Comparison of ENCODE assay signal across 17 cellular contexts in the genomic region with DNA sequence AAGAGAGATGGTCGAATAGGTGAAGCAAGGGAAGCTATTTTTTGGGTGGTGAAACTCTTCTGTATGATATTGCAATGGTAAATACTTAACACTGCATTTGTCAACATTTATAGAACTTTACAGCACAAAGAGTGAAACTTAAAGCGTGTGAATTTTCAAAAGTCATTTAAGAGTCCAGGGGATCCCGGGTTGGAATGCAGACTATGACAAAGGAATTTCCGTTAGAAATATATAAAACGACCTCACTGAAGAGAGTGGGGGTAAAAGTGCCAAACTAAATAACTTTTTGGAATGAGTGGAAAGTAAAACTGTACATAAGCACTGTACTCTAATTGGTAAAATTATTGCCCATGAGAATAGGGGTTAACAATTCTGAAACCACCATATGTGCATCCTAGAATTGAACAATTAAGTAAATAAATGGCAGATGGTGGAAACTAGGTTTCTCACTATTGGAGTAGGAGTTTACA.
DNase-seq lines count a peak whose midpoint lies in the region; ATAC-seq and TF ChIP-seq lines count a peak whose summit lies in the region.
"Had no signal": no experiment of that assay in that cellular context is flagged by ENCODE, and none has a peak within 500 bp of the region (broad histone marks: within the 10 kb centered on the region; RNA-seq: fewer than 3 reads in every experiment).

No MANE protein-coding gene starts in this region.

- no peaks in the 10 kb centered on the region for H3K27me3 ChIP-seq in adipocyte (replicated peaks; ENCODE audit: control insufficient read depth, insufficient read depth, low read length)
- H3K27me3 ChIP-seq in smooth muscle cell (ENCODE audit: low read depth), result no peaks in the 10 kb centered on the region
- H3K27me3 ChIP-seq in heart right ventricle, result no peaks in the 10 kb centered on the region

- H3K4me1 Mint-ChIP-seq in activated CD4-positive, alpha-beta T cell treated with anti-CD3 and anti-CD28 coated beads, Interleukin-2, amount 10 ng/mL, durations not matched to agents 24 days and 14 days, result no peaks in the 10 kb centered on the region

- no peak overlapping the region for H3K4me3 Mint-ChIP-seq in activated CD4-positive, alpha-beta T cell treated with anti-CD3 and anti-CD28 coated beads, Interleukin-2, amount 10 ng/mL, durations not matched to agents 24 days and 14 days
- H3K4me3 Mint-ChIP-seq: CD4-positive, alpha-beta T cell; type B pancreatic cell had no signal

- no peaks in the 10 kb centered on the region for H3K79me2 ChIP-seq in smooth muscle cell (ENCODE audit: low read depth)

- H3K36me3 ChIP-seq in adipocyte (ENCODE audit: control insufficient read depth, insufficient read depth, low read length, severe bottlenecking), result no peaks in the 10 kb centered on the region
- peaks cover 3% of the 10 kb centered on the region for H3K36me3 ChIP-seq in smooth muscle cell (ENCODE audit: low read depth)
- H3K36me3 ChIP-seq in heart right ventricle, result no peaks in the 10 kb centered on the region

- WGBS in smooth muscle cell (ENCODE audit: low lambda C conversion rate), result 43% methylated on average over 5 of the region's 5 CpGs
- 66 to 67% methylated on average over 5 of the region's 5 CpGs for WGBS in heart right ventricle, 2 donors

- H3K9me3 Mint-ChIP-seq in activated CD4-positive, alpha-beta T cell treated with anti-CD3 and anti-CD28 coated beads, Interleukin-2, amount 10 ng/mL, durations not matched to agents 24 days and 14 days, result peaks cover 8% of the 10 kb centered on the region

- intact Hi-C loops in activated CD4-positive, alpha-beta T cell treated with anti-CD3 and anti-CD28 coated beads, Interleukin-2, amount 10 ng/mL, durations not matched to agents 24 days and 14 days (cut with micrococcal nuclease), result no loop called here
- intact Hi-C loops in heart right ventricle (cut with DNase I), result no loop called here

- H3K27ac ChIP-seq in smooth muscle cell (ENCODE audit: low read depth) (peak overlapping the region; percentile 32), heart right ventricle (no peak overlapping the region)
- H3K27ac ChIP-seq: 22Rv1 had no signal

- H3K4me3 ChIP-seq in adipocyte (ENCODE audit: low read length), result no peak overlapping the region
- no peak overlapping the region for H3K4me3 ChIP-seq in fibroblast of mammary gland (ENCODE audit: control insufficient read depth, low read depth, low read length)
- H3K4me3 ChIP-seq in smooth muscle cell, result no peak overlapping the region
- no peak overlapping the region for H3K4me3 ChIP-seq in heart right ventricle

- TF ChIP-seq CTCF in fibroblast of mammary gland (conservative IDR thresholded peaks at IDR 0.05; ENCODE audit: control insufficient read depth, insufficient read depth, low read depth, low read length), result no peak
- TF ChIP-seq CTCF in smooth muscle cell (IDR thresholded peaks at IDR 0.05; ENCODE audit: borderline replicate concordance, insufficient read depth, poor library complexity, severe bottlenecking), result no peak
- TF ChIP-seq CTCF in heart right ventricle (IDR thresholded peaks at IDR 0.05), result no peak

- H3K36me3 Mint-ChIP-seq in activated CD4-positive, alpha-beta T cell treated with anti-CD3 and anti-CD28 coated beads, Interleukin-2, amount 10 ng/mL, durations not matched to agents 24 days and 14 days (ENCODE audit: low read depth), result no peaks in the 10 kb centered on the region

- no peaks in the 10 kb centered on the region for H3K27me3 Mint-ChIP-seq in activated CD4-positive, alpha-beta T cell treated with anti-CD3 and anti-CD28 coated beads, Interleukin-2, amount 10 ng/mL, durations not matched to agents 24 days and 14 days
- H3K27me3 Mint-ChIP-seq: type B pancreatic cell had no signal

- no peak for ATAC-seq in heart right ventricle
- ATAC-seq: PC-3; stimulated activated naive CD8-positive, alpha-beta T cell treated with anti-CD3 and anti-CD28 coated beads, Interleukin-15, Interleukin-2, amounts not matched to agents 100 U/mL and 50 U/mL, for 24 hours had no signal

- no peak overlapping the region for H3K27ac Mint-ChIP-seq in activated CD4-positive, alpha-beta T cell treated with anti-CD3 and anti-CD28 coated beads, Interleukin-2, amount 10 ng/mL, durations not matched to agents 24 days and 14 days
- H3K27ac Mint-ChIP-seq: CD4-positive, alpha-beta T cell; type B pancreatic cell had no signal

- peak; percentile 31 for DNase-seq in activated CD4-positive, alpha-beta T cell treated with anti-CD3 and anti-CD28 coated beads, Interleukin-2, amount 10 ng/mL, durations not matched to agents 24 days and 14 days
- DNase-seq in activated CD4-positive, alpha-beta T cell treated with anti-CD3 and anti-CD28 coated beads for 4 hours, result no peak
- DNase-seq in adipocyte (ENCODE audit: low read depth) (peak; percentile 52), fibroblast of mammary gland (ENCODE audit: low read depth) (peak; percentile 38), smooth muscle cell (lab: John Stamatoyannopoulos, UW; ENCODE audit: unreplicated experiment) (no peak), heart right ventricle (no peak), NCI-H82 (lab: John Stamatoyannopoulos, UW) (no peak), ureter (ENCODE audit: low spot score) (no peak)
- DNase-seq: amygdala; CD4-positive, alpha-beta T cell; DMS79; NCI-H146; NCI-H510A treated with DMSO at 0.1 percent for 48 hours; PC-3; stimulated activated naive CD8-positive, alpha-beta T cell treated with anti-CD3 and anti-CD28 coated beads, Interleukin-15, Interleukin-2, amounts not matched to agents 100 U/mL and 50 U/mL, for 24 hours had no signal

- H2AFZ ChIP-seq in smooth muscle cell (ENCODE audit: low read depth), result peak overlapping the region; percentile 6

- H3K9me3 ChIP-seq in adipocyte (ENCODE audit: control insufficient read depth, low read length) (peaks cover 16% of the 10 kb centered on the region), smooth muscle cell (replicated peaks; ENCODE audit: low read depth) (no peaks in the 10 kb centered on the region), heart right ventricle (peaks cover 0 to 16% (median 0%) of the 10 kb centered on the region in 11 donors)

- H3K4me2 ChIP-seq in smooth muscle cell, result peak overlapping the region; percentile 32

- H3K4me1 ChIP-seq in adipocyte (ENCODE audit: control insufficient read depth, insufficient read depth, low read length), result peaks cover 36% of the 10 kb centered on the region
- no peaks in the 10 kb centered on the region for H3K4me1 ChIP-seq in smooth muscle cell (ENCODE audit: low read depth)
- peaks cover 0 to 9% (median 0%) of the 10 kb centered on the region in 9 donors for H3K4me1 ChIP-seq in heart right ventricle

- no peaks in the 10 kb centered on the region for H3F3A ChIP-seq in smooth muscle cell (ENCODE audit: low read depth)

- H4K20me1 ChIP-seq in smooth muscle cell (ENCODE audit: low read depth), result no peaks in the 10 kb centered on the region

- no peak overlapping the region for H3K9ac ChIP-seq in adipocyte (ENCODE audit: low read length)
- no peak overlapping the region for H3K9ac ChIP-seq in smooth muscle cell (ENCODE audit: low read depth)

Comparison
In these comparisons a context has a peak if more than half of its experiments do, and no peak if none do; other contexts are left out.
1. DNase-seq: peak in activated CD4-positive, alpha-beta T cell treated with anti-CD3 and anti-CD28 coated beads, Interleukin-2, amount 10 ng/mL, durations not matched to agents 24 days and 14 days (single experiment), adipocyte (single experiment) and fibroblast of mammary gland (single experiment); none in activated CD4-positive, alpha-beta T cell treated with anti-CD3 and anti-CD28 coated beads for 4 hours (0 of 2), smooth muscle cell (single experiment), heart right ventricle (0 of 2), NCI-H82 (single experiment) and ureter (single experiment).